24 cellular contexts compared by ENCODE assay signal in genomic region chr11:94866231-94866827, GRCh38.
DNase-seq lines count a peak whose midpoint lies in the region; ATAC-seq, FAIRE-seq and TF ChIP-seq lines count a peak whose summit lies in the region.
"Had no signal": no experiment of that assay in that cellular context is flagged by ENCODE, and none has a peak within 500 bp of the region (broad histone marks: within the 10 kb centered on the region; RNA-seq: fewer than 3 reads in every experiment).

No MANE protein-coding gene starts in this region.

- TF ChIP-seq CTCF in astrocyte (IDR thresholded peaks at IDR 0.05; ENCODE audit: insufficient read depth, low read depth, low read length) (no peak), progenitor cell of endocrine pancreas (IDR thresholded peaks at IDR 0.05; ENCODE audit: unreplicated experiment) (no peak)

- H3K27me3 ChIP-seq in astrocyte (ENCODE audit: insufficient read depth, low read length): no peaks in the 10 kb centered on the region

- H3K4me3 ChIP-seq in astrocyte (ENCODE audit: insufficient read depth, low read depth, low read length) (no peak overlapping the region), mesodermal cell (ENCODE audit: extremely low read depth, insufficient read depth, low read length, poor library complexity, severe bottlenecking) (no peak overlapping the region)
- H3K4me3 ChIP-seq: GM23248 had no signal

- DNase-seq in Daoy (ENCODE audit: low read depth) (peak; percentile 46), astrocyte (ENCODE audit: low read depth) (no peak), progenitor cell of endocrine pancreas (ENCODE audit: low spot score, unreplicated experiment) (no peak)
- DNase-seq: 8988T; CD4-positive, CD25-positive, alpha-beta regulatory T cell; COR-L47; GF-D8; GM23248; KBM-7; NCI-H1105 treated with DMSO at 0.1 percent for 48 hours; NCI-H1694; NCI-H2081 treated with DMSO at 0.1 percent for 48 hours; NCI-H345; NCI-H524 treated with DMSO at 0.1 percent for 48 hours; PC-3; SIG-M5 had no signal

- TF ChIP-seq RAD21 in Ishikawa (IDR thresholded peaks at IDR 0.05; ENCODE audit: low read depth): no peak

- H3K4me1 ChIP-seq in astrocyte (ENCODE audit: insufficient read depth, low read length) (peaks cover 29% of the 10 kb centered on the region), mesodermal cell (ENCODE audit: control insufficient read depth, insufficient read depth, low read length, poor library complexity, severe bottlenecking) (peaks cover 9% of the 10 kb centered on the region)

- H3K79me2 ChIP-seq in astrocyte (ENCODE audit: insufficient read depth, low read length): peaks cover 11% of the 10 kb centered on the region

- H3K9me3 Mint-ChIP-seq in astrocyte (ENCODE audit: unreplicated experiment) (no peaks in the 10 kb centered on the region), progenitor cell of endocrine pancreas (ENCODE audit: low read depth) (no peaks in the 10 kb centered on the region)

- peak overlapping the region; percentile 22 for H3K9ac ChIP-seq in astrocyte (ENCODE audit: low read length)
- H3K9ac ChIP-seq: GM23248 had no signal

- H2AFZ ChIP-seq in astrocyte (ENCODE audit: low read depth, low read length): no peak overlapping the region
- H2AFZ ChIP-seq: GM23248 had no signal

- H3K36me3 ChIP-seq in astrocyte (ENCODE audit: insufficient read depth, low read length): peaks cover 54% of the 10 kb centered on the region
- peaks cover 96% of the 10 kb centered on the region for H3K36me3 ChIP-seq in mesodermal cell (ENCODE audit: control insufficient read depth, insufficient read depth, low read length)

- no peak overlapping the region for H3K4me2 ChIP-seq in astrocyte (ENCODE audit: low read length)

- peaks cover 14% of the 10 kb centered on the region for H3K4me1 Mint-ChIP-seq in astrocyte (ENCODE audit: low read depth, unreplicated experiment)
- no peaks in the 10 kb centered on the region for H3K4me1 Mint-ChIP-seq in progenitor cell of endocrine pancreas (ENCODE audit: low read depth)
- H3K4me1 Mint-ChIP-seq: B cell had no signal

- peak overlapping the region; percentile 85 for H3K27ac Mint-ChIP-seq in astrocyte (ENCODE audit: unreplicated experiment)
- no peak overlapping the region for H3K27ac Mint-ChIP-seq in progenitor cell of endocrine pancreas
- H3K27ac Mint-ChIP-seq: B cell had no signal

- H3K27me3 Mint-ChIP-seq in astrocyte (ENCODE audit: low read depth, unreplicated experiment) (no peaks in the 10 kb centered on the region), progenitor cell of endocrine pancreas (no peaks in the 10 kb centered on the region)
- H3K27me3 Mint-ChIP-seq: B cell had no signal

- peak; percentile 95 for TF ChIP-seq EP300 in Ishikawa (IDR thresholded peaks at IDR 0.05; ENCODE audit: borderline replicate concordance)

- ATAC-seq in HG02642 (IDR thresholded peaks at IDR 0.05; ENCODE audit: poor library complexity, unreplicated experiment) (no peak), GM21825 (IDR thresholded peaks at IDR 0.05; ENCODE audit: unreplicated experiment) (no peak), HG03342 (IDR thresholded peaks at IDR 0.05; ENCODE audit: unreplicated experiment) (no peak)
- ATAC-seq: PC-3, SK-N-SH treated with all-trans-retinoic acid at 6 μM for 48 hours had no signal

- no peaks in the 10 kb centered on the region for H4K20me1 ChIP-seq in astrocyte (ENCODE audit: insufficient read depth, low read length)

- 72 to 76% methylated on average over 6 to 7 of the region's 8 CpGs for WGBS in mesodermal cell (ENCODE audit: insufficient coverage in 2 of 2), 2 experiments

- no peaks in the 10 kb centered on the region for H3K9me3 ChIP-seq in astrocyte (ENCODE audit: insufficient read depth, low read depth, low read length)
- no peaks in the 10 kb centered on the region for H3K9me3 ChIP-seq in mesodermal cell (ENCODE audit: control insufficient read depth, low read length)

- peak overlapping the region; percentile 67 for H3K27ac ChIP-seq in astrocyte (ENCODE audit: low read depth, low read length)
- peak overlapping the region; percentile 20 for H3K27ac ChIP-seq in mesodermal cell (ENCODE audit: low read depth, low read length, severe bottlenecking)
- H3K27ac ChIP-seq: GM23248, RWPE1 had no signal

- no peak for FAIRE-seq in astrocyte (lab: Jason Lieb, UNC)

- H3K4me3 Mint-ChIP-seq in astrocyte (ENCODE audit: unreplicated experiment) (no peak overlapping the region), progenitor cell of endocrine pancreas (ENCODE audit: low read depth) (no peak overlapping the region)
- H3K4me3 Mint-ChIP-seq: B cell; CD4-positive, CD25-positive, alpha-beta regulatory T cell had no signal

- H3K36me3 Mint-ChIP-seq in astrocyte (ENCODE audit: low read depth, unreplicated experiment) (peaks cover 38% of the 10 kb centered on the region), progenitor cell of endocrine pancreas (ENCODE audit: insufficient read depth) (peaks cover 29% of the 10 kb centered on the region)
- H3K36me3 Mint-ChIP-seq: CD4-positive, CD25-positive, alpha-beta regulatory T cell had no signal

TF ChIP-seq in Ishikawa, 13 proteins besides CTCF, POLR2A, EP300 and RAD21:
- TF ChIP-seq CEBPB (IDR thresholded peaks at IDR 0.05) (no peak), EGR1 (IDR thresholded peaks at IDR 0.05) (peak; percentile 73), TEAD4 (IDR thresholded peaks at IDR 0.05) (peak; percentile 73), FOXM1 (IDR thresholded peaks at IDR 0.05; ENCODE audit: borderline replicate concordance, low read depth) (peak; percentile 83), TAF1 (IDR thresholded peaks at IDR 0.05; ENCODE audit: low read depth) (no peak), YY1 (IDR thresholded peaks at IDR 0.05; ENCODE audit: low read depth) (0 out of 2 replicates have a peak, but pooled peaks have one; percentile 19), NFIC (IDR thresholded peaks at IDR 0.05) (peak; percentile 65), TCF12 (IDR thresholded peaks at IDR 0.05; ENCODE audit: low read depth) (peak; percentile 92)
- TF ChIP-seq, protein P1, sequence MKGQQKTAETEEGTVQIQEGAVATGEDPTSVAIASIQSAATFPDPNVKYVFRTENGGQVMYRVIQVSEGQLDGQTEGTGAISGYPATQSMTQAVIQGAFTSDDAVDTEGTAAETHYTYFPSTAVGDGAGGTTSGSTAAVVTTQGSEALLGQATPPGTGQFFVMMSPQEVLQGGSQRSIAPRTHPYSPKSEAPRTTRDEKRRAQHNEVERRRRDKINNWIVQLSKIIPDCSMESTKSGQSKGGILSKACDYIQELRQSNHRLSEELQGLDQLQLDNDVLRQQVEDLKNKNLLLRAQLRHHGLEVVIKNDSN (IDR thresholded peaks at IDR 0.05): 0 out of 2 replicates have a peak, but pooled peaks have one; percentile 3
- TF ChIP-seq, protein P2, sequence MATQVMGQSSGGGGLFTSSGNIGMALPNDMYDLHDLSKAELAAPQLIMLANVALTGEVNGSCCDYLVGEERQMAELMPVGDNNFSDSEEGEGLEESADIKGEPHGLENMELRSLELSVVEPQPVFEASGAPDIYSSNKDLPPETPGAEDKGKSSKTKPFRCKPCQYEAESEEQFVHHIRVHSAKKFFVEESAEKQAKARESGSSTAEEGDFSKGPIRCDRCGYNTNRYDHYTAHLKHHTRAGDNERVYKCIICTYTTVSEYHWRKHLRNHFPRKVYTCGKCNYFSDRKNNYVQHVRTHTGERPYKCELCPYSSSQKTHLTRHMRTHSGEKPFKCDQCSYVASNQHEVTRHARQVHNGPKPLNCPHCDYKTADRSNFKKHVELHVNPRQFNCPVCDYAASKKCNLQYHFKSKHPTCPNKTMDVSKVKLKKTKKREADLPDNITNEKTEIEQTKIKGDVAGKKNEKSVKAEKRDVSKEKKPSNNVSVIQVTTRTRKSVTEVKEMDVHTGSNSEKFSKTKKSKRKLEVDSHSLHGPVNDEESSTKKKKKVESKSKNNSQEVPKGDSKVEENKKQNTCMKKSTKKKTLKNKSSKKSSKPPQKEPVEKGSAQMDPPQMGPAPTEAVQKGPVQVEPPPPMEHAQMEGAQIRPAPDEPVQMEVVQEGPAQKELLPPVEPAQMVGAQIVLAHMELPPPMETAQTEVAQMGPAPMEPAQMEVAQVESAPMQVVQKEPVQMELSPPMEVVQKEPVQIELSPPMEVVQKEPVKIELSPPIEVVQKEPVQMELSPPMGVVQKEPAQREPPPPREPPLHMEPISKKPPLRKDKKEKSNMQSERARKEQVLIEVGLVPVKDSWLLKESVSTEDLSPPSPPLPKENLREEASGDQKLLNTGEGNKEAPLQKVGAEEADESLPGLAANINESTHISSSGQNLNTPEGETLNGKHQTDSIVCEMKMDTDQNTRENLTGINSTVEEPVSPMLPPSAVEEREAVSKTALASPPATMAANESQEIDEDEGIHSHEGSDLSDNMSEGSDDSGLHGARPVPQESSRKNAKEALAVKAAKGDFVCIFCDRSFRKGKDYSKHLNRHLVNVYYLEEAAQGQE (IDR thresholded peaks at IDR 0.05; ENCODE audit: low read depth): no peak
